In the genomic region with DNA sequence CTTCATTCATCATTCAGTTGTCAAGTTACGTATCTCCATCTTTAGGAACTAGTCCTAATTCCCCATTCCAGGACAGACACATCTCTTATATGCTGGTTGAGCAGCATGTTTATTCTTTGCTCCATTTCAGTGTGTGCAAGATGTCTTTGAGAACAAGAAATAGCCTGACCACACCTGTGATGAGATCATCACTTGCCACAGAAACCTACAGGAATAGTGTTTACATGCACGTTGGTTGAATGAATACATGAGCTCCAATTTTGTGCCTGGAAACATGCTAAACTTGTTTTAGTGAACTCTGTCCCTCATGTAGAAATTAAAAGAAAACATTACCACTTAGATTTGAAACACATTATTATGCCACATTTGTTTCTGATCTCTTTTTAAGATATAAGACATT, we compare ENCODE assay signal across 25 cellular contexts.
A peak's percentile ranks its signal among the peaks of the same experiment; 100 is the strongest.
DNase-seq lines count a peak whose midpoint lies in the region; ATAC-seq, FAIRE-seq and TF ChIP-seq lines count a peak whose summit lies in the region.
"Had no signal": no experiment of that assay in that cellular context is flagged by ENCODE, and none has a peak within 500 bp of the region (broad histone marks: within the 10 kb centered on the region; RNA-seq: fewer than 3 reads in every experiment).

No MANE protein-coding gene starts in this region.

- ATAC-seq in HG03432 (IDR thresholded peaks at IDR 0.05; ENCODE audit: unreplicated experiment) (no peak), left lung (no peak), GM21737 (IDR thresholded peaks at IDR 0.05; ENCODE audit: unreplicated experiment) (no peak)

- no peaks in the 10 kb centered on the region for H3F3A ChIP-seq in MM.1S (ENCODE audit: insufficient read depth, low read length)

- no peaks in the 10 kb centered on the region for H3K27me3 ChIP-seq in MM.1S (replicated peaks; ENCODE audit: insufficient read depth, low read length)
- H3K27me3 ChIP-seq in bronchial epithelial cell (ENCODE audit: control insufficient read depth, insufficient read depth, low read length) = no peaks in the 10 kb centered on the region
- no peaks in the 10 kb centered on the region for H3K27me3 ChIP-seq in keratinocyte (ENCODE audit: control insufficient read depth, extremely low read depth, insufficient read depth, low read length)
- no peaks in the 10 kb centered on the region for H3K27me3 ChIP-seq in left lung
- H3K27me3 ChIP-seq: BLaER1, MG63 had no signal

- H3K9me2 ChIP-seq in MM.1S (replicated peaks; ENCODE audit: insufficient read depth, low read length) = no peaks in the 10 kb centered on the region
- H3K9me2 ChIP-seq in OCI-LY7 (ENCODE audit: insufficient read depth, low read length) = no peaks in the 10 kb centered on the region

- no peak for TF ChIP-seq CTCF in MM.1S (IDR thresholded peaks at IDR 0.05; ENCODE audit: low read length)
- no peak for TF ChIP-seq CTCF in OCI-LY7 (conservative IDR thresholded peaks at IDR 0.05; ENCODE audit: low read length)
- TF ChIP-seq CTCF in bronchial epithelial cell (IDR thresholded peaks at IDR 0.05; ENCODE audit: insufficient read depth, low read length, severe bottlenecking) = no peak
- TF ChIP-seq CTCF in keratinocyte (optimal IDR thresholded peaks at IDR 0.05 in 1 of 3, IDR thresholded peaks at IDR 0.05 in 1 of 3, conservative IDR thresholded peaks at IDR 0.05 in 1 of 3; ENCODE audit: extremely low read depth in 1 of 3, insufficient read depth in 2 of 3, low read length in 3 of 3) = no peak
- TF ChIP-seq CTCF in left lung (IDR thresholded peaks at IDR 0.05) = no peak

- H3K36me3 ChIP-seq in MM.1S (replicated peaks; ENCODE audit: insufficient read depth, low read length) = no peaks in the 10 kb centered on the region
- H3K36me3 ChIP-seq in OCI-LY7 (ENCODE audit: insufficient read depth, low read length) = no peaks in the 10 kb centered on the region
- H3K36me3 ChIP-seq in bronchial epithelial cell (ENCODE audit: control insufficient read depth, insufficient read depth, low read length) = no peaks in the 10 kb centered on the region
- no peaks in the 10 kb centered on the region for H3K36me3 ChIP-seq in keratinocyte (ENCODE audit: control insufficient read depth in 2 of 2, extremely low read depth in 1 of 2, insufficient read depth in 2 of 2, low read length in 2 of 2)
- H3K36me3 ChIP-seq in left lung = no peaks in the 10 kb centered on the region
- H3K36me3 ChIP-seq: BLaER1, MG63 had no signal

- H3K9me1 ChIP-seq in keratinocyte (ENCODE audit: control insufficient read depth, extremely low read depth, insufficient read depth, low read length) = no peaks in the 10 kb centered on the region

- H3K4me2 ChIP-seq in MM.1S (ENCODE audit: low read depth, low read length) = no peak overlapping the region
- no peak overlapping the region for H3K4me2 ChIP-seq in OCI-LY7 (ENCODE audit: low read length)
- peak overlapping the region; percentile 12 for H3K4me2 ChIP-seq in keratinocyte (ENCODE audit: control insufficient read depth, extremely low read depth, insufficient read depth, low read depth, low read length)
- H3K4me2 ChIP-seq: BLaER1 had no signal

- no peaks in the 10 kb centered on the region for H4K20me1 ChIP-seq in MM.1S (ENCODE audit: insufficient read depth, low read length)
- no peaks in the 10 kb centered on the region for H4K20me1 ChIP-seq in OCI-LY7 (ENCODE audit: insufficient read depth, low read length)
- H4K20me1 ChIP-seq in keratinocyte (ENCODE audit: control insufficient read depth, extremely low read depth, insufficient read depth, low read length) = no peaks in the 10 kb centered on the region
- H4K20me1 ChIP-seq: BLaER1 had no signal

- no TSS peak for BruUV-seq in OCI-LY7 (replicated peaks; lab: Mats Ljungman, UMichigan)

- intact Hi-C loops in OCI-LY7 (cut with micrococcal nuclease; ENCODE audit: unreplicated experiment) (no loop called here), left lung (cut with DNase I) (no loop called here)

- FAIRE-seq in bronchial epithelial cell (lab: Jason Lieb, UNC) (no peak), keratinocyte (lab: Jason Lieb, UNC) (peak; percentile 84)
- FAIRE-seq: GM12891 had no signal

- H3K9ac ChIP-seq in MM.1S (ENCODE audit: low read length) (no peak overlapping the region), keratinocyte (ENCODE audit: control insufficient read depth, extremely low read depth, insufficient read depth, low read length) (no peak overlapping the region)
- H3K9ac ChIP-seq: BLaER1 had no signal

- POLR2A ChIA-PET in OCI-LY7 (lab: Charles Lee) = interaction anchor here (0.6 to 1.6 kb wide), 7 partner anchors 9 to 117 kb away, joined by 3 to 7 read pairs (median 4); no protein-coding TSS in a partner anchor

- 0 out of 2 replicates have a peak overlapping the region, but pooled peaks have one; percentile 4 for H2AFZ ChIP-seq in MM.1S (ENCODE audit: low read length)
- peak overlapping the region; percentile 48; the same call in 1 of the 2 replicates for H2AFZ ChIP-seq in OCI-LY7 (ENCODE audit: low read length)
- peak overlapping the region; percentile 71 for H2AFZ ChIP-seq in keratinocyte (ENCODE audit: control insufficient read depth, low read length)

- no peaks in the 10 kb centered on the region for H3K79me2 ChIP-seq in MM.1S (ENCODE audit: low read length)
- no peaks in the 10 kb centered on the region for H3K79me2 ChIP-seq in OCI-LY7 (ENCODE audit: insufficient read depth, low read depth, low read length)
- no peaks in the 10 kb centered on the region for H3K79me2 ChIP-seq in keratinocyte (ENCODE audit: control insufficient read depth, insufficient read depth, low read length)

- CTCF ChIA-PET in OCI-LY7 (lab: Charles Lee; ENCODE audit: unreplicated experiment) = interaction anchor here (1.0 kb wide), 1 partner anchor 49 kb away, joined by 3 read pairs; no protein-coding TSS in a partner anchor

- DNase-seq in MM.1S (peak; percentile 22), OCI-LY7 (ENCODE audit: low spot score) (no peak), bronchial epithelial cell (ENCODE audit: low read depth) (peak; percentile 81), keratinocyte (ENCODE audit: low read depth, low spot score) (no peak), left lung (no peak)
- DNase-seq: ACHN; CD4-positive, alpha-beta T cell; COR-L47; DND-41; GOT3; Kasumi-1; MG63; NCI-H1092 treated with DMSO at 0.1 percent for 48 hours; NCI-H1436 treated with DMSO at 0.1 percent for 48 hours; NCI-H2029; NCI-H2227 treated with DMSO at 0.1 percent for 48 hours; NCI-H510A; NCI-H82; OCI-M1; SHP77; SW 1271 had no signal

- dilution Hi-C loops in keratinocyte (cut with MboI; ENCODE audit: extremely low pct_ligation_motif_present, low sequenced_read_pairs) = no loop called here

- 0 out of 2 replicates have a peak overlapping the region, but pooled peaks have one; percentile 9 for H3K27ac ChIP-seq in MM.1S (ENCODE audit: low read length)
- H3K27ac ChIP-seq in OCI-LY7 (ENCODE audit: low read depth, low read length, poor library complexity, severe bottlenecking) = no peak overlapping the region
- peak overlapping the region; percentile 6 for H3K27ac ChIP-seq in keratinocyte (ENCODE audit: control insufficient read depth, insufficient read depth, low read length)
- no peak overlapping the region for H3K27ac ChIP-seq in left lung
- H3K27ac ChIP-seq: BLaER1 had no signal

- no peaks in the 10 kb centered on the region for H3K9me3 ChIP-seq in MM.1S (replicated peaks; ENCODE audit: insufficient read depth, low read length)
- no peaks in the 10 kb centered on the region for H3K9me3 ChIP-seq in OCI-LY7 (ENCODE audit: low read length)
- no peaks in the 10 kb centered on the region for H3K9me3 ChIP-seq in keratinocyte (ENCODE audit: control insufficient read depth, low read depth, low read length)
- no peaks in the 10 kb centered on the region for H3K9me3 ChIP-seq in left lung
- H3K9me3 ChIP-seq: BLaER1, MG63 had no signal

- H3K4me1 ChIP-seq in MM.1S (ENCODE audit: low read length) (peaks cover 6% of the 10 kb centered on the region; the same call in 1 of the 2 replicates), OCI-LY7 (ENCODE audit: insufficient read depth, low read length, poor library complexity, severe bottlenecking) (no peaks in the 10 kb centered on the region), keratinocyte (ENCODE audit: control insufficient read depth, extremely low read depth, insufficient read depth, low read length) (peaks cover 3% of the 10 kb centered on the region), left lung (no peaks in the 10 kb centered on the region)
- H3K4me1 ChIP-seq: BLaER1 had no signal

- H3K4me3 ChIP-seq in MM.1S (ENCODE audit: low read length) (no peak overlapping the region), OCI-LY7 (ENCODE audit: low read depth, low read length, poor library complexity, severe bottlenecking) (no peak overlapping the region), bronchial epithelial cell (ENCODE audit: low read depth, low read length) (no peak overlapping the region), keratinocyte (ENCODE audit: control insufficient read depth in 2 of 3, extremely low read depth in 1 of 3, insufficient read depth in 2 of 3, low read depth in 1 of 3, low read length in 3 of 3) (no peak overlapping the region), left lung (no peak overlapping the region)
- H3K4me3 ChIP-seq: BLaER1, MG63 had no signal

Comparison
In these comparisons a context has a peak if more than half of its experiments do, and no peak if none do; other contexts are left out.
1. DNase-seq: peak in MM.1S (single experiment) and bronchial epithelial cell (single experiment); none in OCI-LY7 (single experiment), keratinocyte (single experiment) and left lung (0 of 2).
2. H2AFZ ChIP-seq: peak in every context shown above with its lines; median percentile 71 in keratinocyte; 48 in OCI-LY7; 4 in MM.1S.
3. H3K27ac ChIP-seq: peak in MM.1S (single experiment) and keratinocyte (single experiment); none in OCI-LY7 (single experiment) and left lung (0 of 2).